In genomic region chr6:117740605-117741004, GRCh38 we compare ENCODE assay signal across 31 cellular contexts.
"Had no signal": no experiment of that assay in that cellular context is flagged by ENCODE, and none has a peak within 500 bp of the region (broad histone marks: within the 10 kb centered on the region; RNA-seq: fewer than 3 reads in every experiment).

No MANE protein-coding gene starts in this region.

- H3K4me3 ChIP-seq: cardiac muscle cell, MG63, SJCRH30 had no signal

- DNase-seq: activated CD4-positive, alpha-beta T cell treated with anti-CD3 and anti-CD28 coated beads for 4 hours; activated CD8-positive, alpha-beta memory T cell treated with anti-CD3 and anti-CD28 coated beads, Interleukin-2, amount 50 U/mL, for 4 hours; activated CD8-positive, alpha-beta T cell treated with anti-CD3 and anti-CD28 coated beads for 36 hours; activated gamma-delta T cell treated with Interleukin-2 at 50 U/mL for 16 hours; activated naive CD4-positive, alpha-beta T cell treated with anti-CD3 and anti-CD28 coated beads, Interleukin-2, amount 10 ng/mL, durations not matched to agents 7 days and 5 days; activated naive CD8-positive, alpha-beta T cell treated with anti-CD3 and anti-CD28 coated beads for 36 hours; activated T-cell treated with anti-CD3 and anti-CD28 coated beads, Interleukin-2, amount 50 U/mL, for 72 hours; brain microvascular endothelial cell; MG63; MV-4-11; NCI-H1092 treated with DMSO at 0.1 percent for 48 hours; NCI-H1417 treated with DMSO at 0.1 percent for 48 hours; NCI-H1694; NCI-H2029; NCI-H2107; NCI-H2171 treated with DMSO at 0.1 percent for 48 hours; NCI-H345; NCI-H510A; NCI-H526 treated with DMSO at 0.1 percent for 48 hours; NCI-H82; Right ventricle myocardium superior; SJCRH30; SW 1271; T-helper 9 cell had no signal

- FAIRE-seq: TTC549 had no signal

- H3K9me3 Mint-ChIP-seq: activated naive CD4-positive, alpha-beta T cell treated with anti-CD3 and anti-CD28 coated beads, Interleukin-2, amount 10 ng/mL, durations not matched to agents 7 days and 5 days had no signal

- H3K4me3 Mint-ChIP-seq: activated CD8-positive, alpha-beta T cell treated with anti-CD3 and anti-CD28 coated beads for 36 hours; activated naive CD4-positive, alpha-beta T cell treated with anti-CD3 and anti-CD28 coated beads, Interleukin-2, amount 10 ng/mL, durations not matched to agents 7 days and 5 days; activated naive CD8-positive, alpha-beta T cell treated with anti-CD3 and anti-CD28 coated beads for 36 hours; activated T-cell treated with anti-CD3 and anti-CD28 coated beads, Interleukin-2, amount 50 U/mL, for 72 hours had no signal

- H3K27me3 Mint-ChIP-seq: activated naive CD4-positive, alpha-beta T cell treated with anti-CD3 and anti-CD28 coated beads, Interleukin-2, amount 10 ng/mL, durations not matched to agents 7 days and 5 days had no signal

- H3K27ac Mint-ChIP-seq: activated CD8-positive, alpha-beta T cell treated with anti-CD3 and anti-CD28 coated beads for 36 hours; activated naive CD4-positive, alpha-beta T cell treated with anti-CD3 and anti-CD28 coated beads, Interleukin-2, amount 10 ng/mL, durations not matched to agents 7 days and 5 days; activated naive CD8-positive, alpha-beta T cell treated with anti-CD3 and anti-CD28 coated beads for 36 hours; activated T-cell treated with anti-CD3 and anti-CD28 coated beads, Interleukin-2, amount 50 U/mL, for 72 hours; activated T-helper 2 cell treated with anti-CD3 and anti-CD28 coated beads, Interferon-gamma antibody, Interleukin-2, Interleukin-4, amounts not matched to agents 10 μg/mL and 5 μg/mL and 100 μg/mL, durations not matched to agents 14 hours and 24 hours and 36 hours had no signal

- H3K4me1 Mint-ChIP-seq: activated naive CD4-positive, alpha-beta T cell treated with anti-CD3 and anti-CD28 coated beads, Interleukin-2, amount 10 ng/mL, durations not matched to agents 7 days and 5 days; activated naive CD8-positive, alpha-beta T cell treated with anti-CD3 and anti-CD28 coated beads for 36 hours had no signal

- H3K4me1 ChIP-seq: SJCRH30 had no signal

- H3K9me3 ChIP-seq: MG63, SJCRH30 had no signal

- H3K36me3 Mint-ChIP-seq: activated naive CD4-positive, alpha-beta T cell treated with anti-CD3 and anti-CD28 coated beads, Interleukin-2, amount 10 ng/mL, durations not matched to agents 7 days and 5 days; activated naive CD8-positive, alpha-beta T cell treated with anti-CD3 and anti-CD28 coated beads for 36 hours had no signal

- ATAC-seq: activated CD4-positive, CD25-positive, alpha-beta regulatory T cell treated with anti-CD3 and anti-CD28 coated beads, Interleukin-2, amount 50 U/mL, for 24 hours; activated CD8-positive, alpha-beta T cell treated with anti-CD3 and anti-CD28 coated beads for 36 hours; activated T-cell treated with anti-CD3 and anti-CD28 coated beads, Interleukin-2, amount 50 U/mL, for 72 hours; Panc1; SK-N-SH treated with all-trans-retinoic acid at 6 μM for 48 hours had no signal

- H3K36me3 ChIP-seq: brain microvascular endothelial cell, cardiac muscle cell, MG63, SJCRH30 had no signal

- H3K27ac ChIP-seq: brain microvascular endothelial cell, cardiac muscle cell, RWPE1, SJCRH30 had no signal

- H3K27me3 ChIP-seq: brain microvascular endothelial cell, cardiac muscle cell, MG63, SJCRH30 had no signal
